ENCODE assay signal across 8 cellular contexts in genomic region chr1:163321311-163322305, GRCh38. TPM values are rescaled to one million over a fixed set of nuclear protein-coding genes. Genes with fewer than 3 reads are reported as not detected.
A peak's percentile ranks its signal among the peaks of the same experiment; 100 is the strongest.
DNase-seq lines count a peak whose midpoint lies in the region; ATAC-seq lines count a peak whose summit lies in the region.

Gene NUF2, plus strand, starts transcription at chr1:163321954. Its CDS starts 4,098 bp downstream, at chr1:163326052.

- peak within 1 kb of the TSS; percentile 96 for H3K4me3 Mint-ChIP-seq in dendritic cell treated with granulocyte-macrophage colony-stimulating factor and Interleukin-4, amounts not matched to agents 40 ng/mL and 50 ng/mL, for 4 days

- peak within 1 kb of the TSS; percentile 88 for H3K27ac Mint-ChIP-seq in dendritic cell treated with granulocyte-macrophage colony-stimulating factor and Interleukin-4, amounts not matched to agents 40 ng/mL and 50 ng/mL, for 4 days

- ATAC-seq in GM19372 (IDR thresholded peaks at IDR 0.05; ENCODE audit: low read depth, unreplicated experiment) (peak; percentile 97), HG03558 (IDR thresholded peaks at IDR 0.05; ENCODE audit: extremely low read depth, unreplicated experiment) (peak; percentile 88), left lobe of liver (peak; percentile 100)

- intact Hi-C loops in dendritic cell treated with granulocyte-macrophage colony-stimulating factor and Interleukin-4, amounts not matched to agents 40 ng/mL and 50 ng/mL, for 4 days (cut with micrococcal nuclease) = no loop called here

- peaks cover 10% of the 10 kb centered on the region for H3K36me3 Mint-ChIP-seq in dendritic cell treated with granulocyte-macrophage colony-stimulating factor and Interleukin-4, amounts not matched to agents 40 ng/mL and 50 ng/mL, for 4 days (ENCODE audit: low read depth)

- no peaks in the 10 kb centered on the region for H3K27me3 Mint-ChIP-seq in dendritic cell treated with granulocyte-macrophage colony-stimulating factor and Interleukin-4, amounts not matched to agents 40 ng/mL and 50 ng/mL, for 4 days

- no peaks in the 10 kb centered on the region for H3K9me3 Mint-ChIP-seq in dendritic cell treated with granulocyte-macrophage colony-stimulating factor and Interleukin-4, amounts not matched to agents 40 ng/mL and 50 ng/mL, for 4 days

- DNase-seq in C1 segment of cervical spinal cord (lab: John Stamatoyannopoulos, UW) (peak; percentile 83 to 97 (median 94)), NCI-H748 treated with DMSO at 0.1 percent for 48 hours (lab: John Stamatoyannopoulos, UW) (peak; percentile 96), left lobe of liver (ENCODE audit: low spot score) (peak; percentile 97)
- peak; percentile 96 to 97 for DNase-seq in activated CD4-positive, alpha-beta T cell treated with anti-CD3 and anti-CD28 coated beads, Interleukin-2, amount 50 U/mL, for 24 hours (ENCODE audit: low read depth in 1 of 2, low spot score in 1 of 2)
- peak; percentile 92 for DNase-seq in stimulated activated CD4-positive, alpha-beta T cell treated with anti-CD3 and anti-CD28 coated beads, Interleukin-2, amount 100 ng/mL, for 4 hours (ENCODE audit: low read depth)

- peaks cover 12% of the 10 kb centered on the region for H3K4me1 Mint-ChIP-seq in dendritic cell treated with granulocyte-macrophage colony-stimulating factor and Interleukin-4, amounts not matched to agents 40 ng/mL and 50 ng/mL, for 4 days (ENCODE audit: low read depth)

RNA-seq across cellular contexts. Expression of gene NUF2, which starts in this region (rescaled TPM):
- total RNA-seq in left lobe of liver = 0.45 TPM

Comparison
In these comparisons a context has a peak if more than half of its experiments do, and no peak if none do; other contexts are left out.
1. Peak in every context shown above with its lines: DNase-seq and ATAC-seq.
2. Peak in DNase-seq and ATAC-seq in left lobe of liver; RNA of the gene not detected or under 1 TPM.